12 cellular contexts compared by ENCODE assay signal in the genomic region with DNA sequence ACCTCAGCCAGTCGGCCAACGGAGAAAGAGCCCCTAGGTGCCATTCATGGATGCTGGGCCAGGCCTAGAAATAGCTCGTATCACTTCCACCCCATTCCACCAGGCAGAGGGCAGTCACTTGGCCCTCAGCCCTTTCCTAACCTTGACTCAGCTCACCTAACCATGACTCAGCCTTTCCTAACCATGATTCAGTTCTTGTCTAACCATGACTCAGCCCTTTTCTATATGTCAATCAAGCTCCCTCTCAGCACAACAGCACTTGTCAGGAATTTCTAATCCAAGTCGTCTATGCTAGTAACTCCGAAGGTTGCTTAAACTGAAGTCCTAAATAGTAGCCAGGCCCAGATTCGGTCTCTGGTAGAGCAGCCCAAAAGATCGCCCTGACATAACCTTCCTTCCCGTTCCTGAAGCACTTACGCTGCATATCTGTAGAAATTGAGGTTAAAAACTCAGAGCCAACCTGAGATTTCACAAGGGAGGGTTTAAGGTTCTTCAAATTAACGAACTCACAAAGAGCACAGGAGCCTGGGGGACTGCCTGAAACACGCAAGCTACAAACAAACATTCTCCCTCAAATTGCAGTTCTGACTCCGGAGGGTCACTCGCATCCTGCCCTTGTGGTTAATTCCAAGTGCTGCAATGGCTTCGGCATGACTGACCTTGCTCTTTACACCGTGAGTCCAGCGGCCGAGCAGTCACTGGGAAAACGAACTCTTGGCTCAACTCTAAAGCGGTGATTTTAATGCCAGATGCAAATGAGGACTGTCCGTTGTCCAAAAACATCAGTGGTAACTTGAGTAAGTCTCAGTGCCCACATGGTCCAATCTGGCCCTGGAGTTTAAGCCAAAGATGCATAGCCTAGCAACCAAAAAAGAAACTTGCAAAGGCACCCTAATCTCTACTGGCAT.
DNase-seq lines count a peak whose midpoint lies in the region; ATAC-seq, FAIRE-seq and TF ChIP-seq lines count a peak whose summit lies in the region.
"Had no signal": no experiment of that assay in that cellular context is flagged by ENCODE, and none has a peak within 500 bp of the region (broad histone marks: within the 10 kb centered on the region; RNA-seq: fewer than 3 reads in every experiment).

No MANE protein-coding gene starts in this region.

- H3K9me3 ChIP-seq in K562 (replicated peaks; ENCODE audit: control insufficient read depth, insufficient read depth, low read depth, low read length): no peaks in the 10 kb centered on the region
- no peaks in the 10 kb centered on the region for H3K9me3 ChIP-seq in naive thymus-derived CD4-positive, alpha-beta T cell (ENCODE audit: control insufficient read depth in 2 of 3, low read length in 3 of 3)

- no peak overlapping the region for H3K27ac Mint-ChIP-seq in naive thymus-derived CD4-positive, alpha-beta T cell
- H3K27ac Mint-ChIP-seq: CD14-positive monocyte had no signal

- no peaks in the 10 kb centered on the region for H3K79me2 ChIP-seq in K562 (ENCODE audit: control insufficient read depth, insufficient read depth, low read length)

- H3K27me3 ChIP-seq in K562 (ENCODE audit: control insufficient read depth in 2 of 2, insufficient read depth in 2 of 2, low read length in 2 of 2): no peaks in the 10 kb centered on the region; a peak in 3 of 5 replicates
- no peaks in the 10 kb centered on the region for H3K27me3 ChIP-seq in naive thymus-derived CD4-positive, alpha-beta T cell (ENCODE audit: control insufficient read depth in 2 of 2, insufficient read depth in 2 of 2, low read length in 2 of 2)

- no peaks in the 10 kb centered on the region for H3K9me1 ChIP-seq in K562 (ENCODE audit: control insufficient read depth, insufficient read depth, low read length)

- H3K4me3 ChIP-seq in K562: no peak overlapping the region
- H3K4me3 ChIP-seq in naive thymus-derived CD4-positive, alpha-beta T cell (ENCODE audit: low read length): no peak overlapping the region

- TF ChIP-seq CTCF in K562 (IDR thresholded peaks at IDR 0.05 in 2 of 3, conservative IDR thresholded peaks at IDR 0.05 in 1 of 3; ENCODE audit: insufficient read depth in 2 of 3, low read depth in 1 of 3, low read length in 3 of 3): no peak

- no peak overlapping the region for H3K9ac ChIP-seq in K562 (ENCODE audit: insufficient read depth in 1 of 2, low read depth in 2 of 2, low read length in 2 of 2)

- FAIRE-seq in K562 (lab: Jason Lieb, UNC): peak; percentile 91

- CTCF ChIA-PET in K562 (lab: Yijun Ruan, JAX; ENCODE audit: low intra/inter-chr PET ratio): no interaction called here
- CTCF ChIA-PET in naive thymus-derived CD4-positive, alpha-beta T cell (lab: Charles Lee): no interaction called here

- H2AFZ ChIP-seq in K562 (ENCODE audit: low read depth, low read length): no peak overlapping the region; the same call in 1 of the 2 replicates

- POLR2A ChIA-PET in K562 (lab: Yijun Ruan, JAX): interaction anchor here (1.2 to 1.6 kb wide), 2 partner anchors 24 to 767 kb away, joined by 3 to 6 read pairs; no protein-coding TSS in a partner anchor
- POLR2A ChIA-PET in naive thymus-derived CD4-positive, alpha-beta T cell (lab: Charles Lee): no interaction called here

- H3K36me3 ChIP-seq in K562 (ENCODE audit: control insufficient read depth, insufficient read depth, low read length): no peaks in the 10 kb centered on the region
- no peaks in the 10 kb centered on the region for H3K36me3 ChIP-seq in naive thymus-derived CD4-positive, alpha-beta T cell (ENCODE audit: control insufficient read depth in 2 of 3, insufficient read depth in 3 of 3, low read length in 3 of 3)

- in situ Hi-C loops in K562 (cut with MboI): no loop called here

- DNase-seq in 8988T: peak; percentile 35
- DNase-seq in K562 (ENCODE audit: extremely low read depth in 1 of 4, low spot score in 3 of 4): peak; percentile 55 to 74 (median 64)
- peak; percentile 68 for DNase-seq in kidney glomerular epithelial cell (lab: John Stamatoyannopoulos, UW)
- DNase-seq in naive thymus-derived CD4-positive, alpha-beta T cell: no peak
- no peak for DNase-seq in stimulated activated naive CD4-positive, alpha-beta T cell (lab: John Stamatoyannopoulos, UW)
- no peak for DNase-seq in germinal center (ENCODE audit: low spot score)
- DNase-seq: activated CD4-positive, alpha-beta T cell treated with anti-CD3 and anti-CD28 coated beads, Interleukin-2, amount 50 U/mL, for 1 hour; effector memory CD4-positive, alpha-beta T cell; NCI-H345 had no signal

- intact Hi-C loops in K562 (cut with micrococcal nuclease): no loop called here
- intact Hi-C loops in naive thymus-derived CD4-positive, alpha-beta T cell (cut with micrococcal nuclease): no loop called here

- TF ChIP-seq POLR2A in K562 (conservative IDR thresholded peaks at IDR 0.05): no peak

- H3K4me1 Mint-ChIP-seq in naive thymus-derived CD4-positive, alpha-beta T cell: peaks cover 0 to 4% (median 0%) of the 10 kb centered on the region in 7 donors
- H3K4me1 Mint-ChIP-seq: CD14-positive monocyte had no signal

- no peaks in the 10 kb centered on the region for H3K27me3 Mint-ChIP-seq in naive thymus-derived CD4-positive, alpha-beta T cell

- no peak overlapping the region for H3K4me3 Mint-ChIP-seq in naive thymus-derived CD4-positive, alpha-beta T cell
- H3K4me3 Mint-ChIP-seq: CD14-positive monocyte had no signal

- H4K20me1 ChIP-seq in K562 (replicated peaks; ENCODE audit: control insufficient read depth, insufficient read depth, low read length): no peaks in the 10 kb centered on the region

- BruUV-seq in K562 (replicated peaks; lab: Mats Ljungman, UMichigan): no TSS peak

- peak overlapping the region; percentile 27; the same call in 1 of the 2 replicates for H3K4me2 ChIP-seq in K562 (ENCODE audit: insufficient read depth, low read length)

- 18% methylated on average over 20 of the region's 20 CpGs for WGBS in K562 (ENCODE audit: insufficient coverage, low coverage, missing lambda C conversion rate)

- no peak for TF ChIP-seq RAD21 in Ishikawa (IDR thresholded peaks at IDR 0.05; ENCODE audit: low read depth)
- no peak for TF ChIP-seq RAD21 in K562 (CRISPR knock-in tag; conservative IDR thresholded peaks at IDR 0.05 in 1 of 2, IDR thresholded peaks at IDR 0.05 in 1 of 2)

- ATAC-seq in K562: peak; percentile 87
- ATAC-seq in GM21360 (IDR thresholded peaks at IDR 0.05; ENCODE audit: unreplicated experiment): no peak
- ATAC-seq in naive thymus-derived CD4-positive, alpha-beta T cell: no peak

- TF ChIP-seq EP300 in Ishikawa (IDR thresholded peaks at IDR 0.05; ENCODE audit: borderline replicate concordance) (peak; percentile 22; the same call in 1 of the 2 replicates), K562 (IDR thresholded peaks at IDR 0.05; ENCODE audit: low read length) (peak; percentile 74)

- H3K36me3 Mint-ChIP-seq in naive thymus-derived CD4-positive, alpha-beta T cell: peaks cover 0 to 47% (median 12%) of the 10 kb centered on the region in 5 donors
- H3K36me3 Mint-ChIP-seq: CD14-positive monocyte had no signal

- peak overlapping the region; percentile 3; the same call in 2 of the 3 replicates for H3K27ac ChIP-seq in K562 (ENCODE audit: extremely low read depth, low read depth, low read length)
- H3K27ac ChIP-seq in naive thymus-derived CD4-positive, alpha-beta T cell (ENCODE audit: low read depth, low read length): no peak overlapping the region

- H3K9me3 Mint-ChIP-seq in naive thymus-derived CD4-positive, alpha-beta T cell: peaks cover 0 to 5% (median 0%) of the 10 kb centered on the region in 11 donors

- H3K4me1 ChIP-seq in K562 (replicated peaks in 1 of 2; ENCODE audit: control insufficient read depth in 2 of 2, insufficient read depth in 2 of 2, low read length in 2 of 2): peaks cover 8 to 15% of the 10 kb centered on the region in 2 experiments; a peak in 3 of 5 replicates
- H3K4me1 ChIP-seq in naive thymus-derived CD4-positive, alpha-beta T cell (ENCODE audit: control insufficient read depth in 2 of 2, insufficient read depth in 2 of 2, low read length in 2 of 2): no peaks in the 10 kb centered on the region

TF ChIP-seq in Ishikawa, 13 proteins besides CTCF, POLR2A, EP300 and RAD21:
- TF ChIP-seq CREB1 (IDR thresholded peaks at IDR 0.05; ENCODE audit: low read depth): no peak
- no peak for TF ChIP-seq YY1 (IDR thresholded peaks at IDR 0.05; ENCODE audit: low read depth)
- TF ChIP-seq FOXM1 (IDR thresholded peaks at IDR 0.05; ENCODE audit: borderline replicate concordance, low read depth): no peak
- TF ChIP-seq TAF1 (IDR thresholded peaks at IDR 0.05; ENCODE audit: low read depth): no peak
- TF ChIP-seq NFIC (IDR thresholded peaks at IDR 0.05): peak; percentile 63
- TF ChIP-seq EGR1 (IDR thresholded peaks at IDR 0.05): no peak
- peak; percentile 22; the same call in 1 of the 2 replicates for TF ChIP-seq CEBPB (IDR thresholded peaks at IDR 0.05)

TF ChIP-seq in K562, 482 proteins besides CTCF, POLR2A, EP300 and RAD21 (continues in another document):
- TF ChIP-seq ARNT (IDR thresholded peaks at IDR 0.05): 0 out of 4 replicates have a peak, but pooled peaks of 1 of the 2 experiments have one; percentile 74
- TF ChIP-seq, protein P1, sequence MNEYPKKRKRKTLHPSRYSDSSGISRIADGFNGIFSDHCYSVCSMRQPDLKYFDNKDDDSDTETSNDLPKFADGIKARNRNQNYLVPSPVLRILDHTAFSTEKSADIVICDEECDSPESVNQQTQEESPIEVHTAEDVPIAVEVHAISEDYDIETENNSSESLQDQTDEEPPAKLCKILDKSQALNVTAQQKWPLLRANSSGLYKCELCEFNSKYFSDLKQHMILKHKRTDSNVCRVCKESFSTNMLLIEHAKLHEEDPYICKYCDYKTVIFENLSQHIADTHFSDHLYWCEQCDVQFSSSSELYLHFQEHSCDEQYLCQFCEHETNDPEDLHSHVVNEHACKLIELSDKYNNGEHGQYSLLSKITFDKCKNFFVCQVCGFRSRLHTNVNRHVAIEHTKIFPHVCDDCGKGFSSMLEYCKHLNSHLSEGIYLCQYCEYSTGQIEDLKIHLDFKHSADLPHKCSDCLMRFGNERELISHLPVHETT (CRISPR knock-in tag; conservative IDR thresholded peaks at IDR 0.05 in 1 of 2, IDR thresholded peaks at IDR 0.05 in 1 of 2): 0 out of 4 replicates have a peak, but pooled peaks of 1 of the 2 experiments have one; percentile 35
- no peak for TF ChIP-seq RB1 (IDR thresholded peaks at IDR 0.05; ENCODE audit: low read depth)
- TF ChIP-seq LEF1 (IDR thresholded peaks at IDR 0.05): peak; percentile 56; the same call in 1 of the 2 replicates

Comparison
In these comparisons a context has a peak if more than half of its experiments do, and no peak if none do; other contexts are left out.
1. DNase-seq: peak in 8988T (single experiment), K562 (4 of 4) and kidney glomerular epithelial cell (single experiment); none in naive thymus-derived CD4-positive, alpha-beta T cell (0 of 9), stimulated activated naive CD4-positive, alpha-beta T cell (0 of 6) and germinal center (single experiment).